Comparison of ENCODE assay signal across 34 cellular contexts in the genomic region with DNA sequence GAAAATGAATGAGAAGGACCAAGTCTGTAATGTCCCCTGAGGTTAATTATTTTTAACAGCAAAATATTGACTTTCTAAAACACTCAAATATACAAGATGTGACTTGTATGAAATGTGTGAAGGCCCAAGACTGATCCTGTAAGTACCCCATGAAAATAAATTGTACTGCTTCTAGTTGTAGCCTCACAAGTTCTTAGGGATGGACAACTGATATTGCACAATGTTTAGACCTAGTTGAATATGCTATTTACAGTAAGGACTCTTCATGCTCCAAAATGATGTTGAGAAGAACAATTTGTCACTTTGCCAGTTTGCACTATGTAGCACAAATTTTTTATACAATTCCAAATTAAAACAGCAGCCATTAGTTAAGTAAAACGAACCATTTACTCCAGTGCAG.
"Had no signal": no experiment of that assay in that cellular context is flagged by ENCODE, and none has a peak within 500 bp of the region (broad histone marks: within the 10 kb centered on the region; RNA-seq: fewer than 3 reads in every experiment).

No MANE protein-coding gene starts in this region.

- H3K9me3 ChIP-seq: adrenal gland, body of pancreas, breast epithelium had no signal

- ATAC-seq: activated naive CD4-positive, alpha-beta T cell treated with anti-CD3 and anti-CD28 coated beads, Interleukin-2, amount 50 U/mL, for 72 hours; activated naive CD8-positive, alpha-beta T cell treated with anti-CD3 and anti-CD28 coated beads, Interleukin-2, amount 50 U/mL, for 24 hours; activated T-cell treated with anti-CD3 and anti-CD28 coated beads, Interleukin-2, amount 50 U/mL, for 4 hours; activated T-cell treated with anti-CD3 and anti-CD28 coated beads, Interleukin-2, amount 50 U/mL, for 72 hours; activated T-helper 17 cell treated with anti-CD3 and anti-CD28 coated beads, Interleukin-2, amount 50 U/mL, for 72 hours; body of pancreas had no signal

- H3K4me1 ChIP-seq: adrenal gland, ascending aorta, body of pancreas, breast epithelium had no signal

- FAIRE-seq: astrocyte, bronchial epithelial cell had no signal

- H3K4me3 ChIP-seq: adrenal gland, ascending aorta, body of pancreas, breast epithelium, cardiac muscle cell had no signal

- DNase-seq: activated effector memory CD4-positive, alpha-beta T cell treated with anti-CD3 and anti-CD28 coated beads, Interleukin-2, amount 50 U/mL, for 16 hours; activated effector memory CD4-positive, alpha-beta T cell treated with Interleukin-2 at 50 U/mL for 16 hours; activated gamma-delta T cell; activated gamma-delta T cell treated with Interleukin-2 at 50 U/mL for 16 hours; activated naive CD4-positive, alpha-beta T cell; activated naive CD4-positive, alpha-beta T cell treated with anti-CD3 and anti-CD28 coated beads for 36 hours; activated naive CD4-positive, alpha-beta T cell treated with anti-CD3 and anti-CD28 coated beads, Interleukin-2, amount 10 ng/mL, durations not matched to agents 7 days and 5 days; activated naive CD4-positive, alpha-beta T cell treated with anti-CD3 and anti-CD28 coated beads, Interleukin-2, amount 50 U/mL, for 16 hours; activated naive CD4-positive, alpha-beta T cell treated with Interleukin-2 at 50 U/mL for 16 hours; activated naive CD8-positive, alpha-beta T cell treated with anti-CD3 and anti-CD28 coated beads for 36 hours; activated naive CD8-positive, alpha-beta T cell treated with anti-CD3 and anti-CD28 coated beads, Interleukin-2, amount 10 ng/mL, durations not matched to agents 7 days and 5 days; activated naive CD8-positive, alpha-beta T cell treated with anti-CD3 and anti-CD28 coated beads, Interleukin-2, amount 50 U/mL, for 24 hours; activated T-cell treated with anti-CD3 and anti-CD28 coated beads, Interleukin-2, amount 50 U/mL, for 1 hour; activated T-cell treated with anti-CD3 and anti-CD28 coated beads, Interleukin-2, amount 50 U/mL, for 24 hours; activated T-cell treated with anti-CD3 and anti-CD28 coated beads, Interleukin-2, amount 50 U/mL, for 4 hours; activated T-cell treated with anti-CD3 and anti-CD28 coated beads, Interleukin-2, amount 50 U/mL, for 48 hours; activated T-cell treated with anti-CD3 and anti-CD28 coated beads, Interleukin-2, amount 50 U/mL, for 72 hours; adrenal gland; amniotic stem cell; amygdala; anterior cingulate cortex; aorta; body of pancreas; brain microvascular endothelial cell; caudate nucleus; central memory CD4-positive, alpha-beta T cell; cerebellar nuclear complex had no signal

- H3K27me3 ChIP-seq: adrenal gland, ascending aorta, body of pancreas, brain microvascular endothelial cell, breast epithelium, cardiac muscle cell had no signal

- H3K36me3 ChIP-seq: adrenal gland, ascending aorta, brain microvascular endothelial cell, breast epithelium, cardiac muscle cell had no signal

- H3K27ac ChIP-seq: adrenal gland, ascending aorta, body of pancreas, brain microvascular endothelial cell, breast epithelium, cardiac muscle cell had no signal
